In genomic region chr5:1783214-1783551, GRCh38 we compare ENCODE assay signal across 10 cellular contexts. TPM values are rescaled to one million over a fixed set of nuclear protein-coding genes. Genes with fewer than 3 reads are reported as not detected.
DNase-seq lines count a peak whose midpoint lies in the region; ATAC-seq and TF ChIP-seq lines count a peak whose summit lies in the region.
"Had no signal": no experiment of that assay in that cellular context is flagged by ENCODE, and none has a peak within 500 bp of the region (broad histone marks: within the 10 kb centered on the region; RNA-seq: fewer than 3 reads in every experiment).

No MANE protein-coding gene starts in this region.

- peaks cover 5% of the 10 kb centered on the region for H3K4me1 Mint-ChIP-seq in activated T-cell treated with anti-CD3 and anti-CD28 coated beads, Interleukin-2, amount 50 U/mL, for 4 hours (ENCODE audit: low read depth)
- peaks cover 18 to 21% of the 10 kb centered on the region in 2 donors for H3K4me1 Mint-ChIP-seq in stimulated activated naive B cell treated with anti-CD40 and anti-IgM and Interleukin-4, amounts not matched to agents 10 μg/mL and 1 μg/mL and 100 μg/mL, for 72 hours

- intact Hi-C loops in PC-3 (cut with micrococcal nuclease), result no loop called here

- no TSS peak for BruUV-seq in PC-3 (replicated peaks; lab: Mats Ljungman, UMichigan)

- H3F3A ChIP-seq in PC-3 (ENCODE audit: low read length, unreplicated experiment), result no peaks in the 10 kb centered on the region

- H3K27ac ChIP-seq in PC-3 (ENCODE audit: low read length), result no peak overlapping the region

- no peaks in the 10 kb centered on the region for H3K27me3 Mint-ChIP-seq in activated T-cell treated with anti-CD3 and anti-CD28 coated beads, Interleukin-2, amount 50 U/mL, for 4 hours (ENCODE audit: low read depth)
- peaks cover 33 to 39% of the 10 kb centered on the region in 2 donors for H3K27me3 Mint-ChIP-seq in stimulated activated naive B cell treated with anti-CD40 and anti-IgM and Interleukin-4, amounts not matched to agents 10 μg/mL and 1 μg/mL and 100 μg/mL, for 72 hours

- no peaks in the 10 kb centered on the region for H3K36me3 Mint-ChIP-seq in activated T-cell treated with anti-CD3 and anti-CD28 coated beads, Interleukin-2, amount 50 U/mL, for 4 hours (ENCODE audit: insufficient read depth)
- H3K36me3 Mint-ChIP-seq in stimulated activated naive B cell treated with anti-CD40 and anti-IgM and Interleukin-4, amounts not matched to agents 10 μg/mL and 1 μg/mL and 100 μg/mL, for 72 hours, result no peaks in the 10 kb centered on the region

- H3K36me3 ChIP-seq in PC-3 (ENCODE audit: low read depth, low read length), result no peaks in the 10 kb centered on the region

- H3K27me3 ChIP-seq in PC-3 (ENCODE audit: low read length), result no peaks in the 10 kb centered on the region

- H3K4me3 Mint-ChIP-seq in activated T-cell treated with anti-CD3 and anti-CD28 coated beads, Interleukin-2, amount 50 U/mL, for 4 hours, result no peak overlapping the region
- peak overlapping the region in 1 of 2 donors; percentile 32 for H3K4me3 Mint-ChIP-seq in stimulated activated naive B cell treated with anti-CD40 and anti-IgM and Interleukin-4, amounts not matched to agents 10 μg/mL and 1 μg/mL and 100 μg/mL, for 72 hours
- H3K4me3 Mint-ChIP-seq: effector memory CD8-positive, alpha-beta T cell had no signal

- CTCF ChIA-PET in PC-3 (lab: Charles Lee), result no interaction called here

- no peak for TF ChIP-seq CTCF in PC-3 (conservative IDR thresholded peaks at IDR 0.05; ENCODE audit: low read depth, low read length)

- H3K4me3 ChIP-seq in PC-3 (ENCODE audit: low read length), result no peak overlapping the region

- DNase-seq in activated T-cell treated with anti-CD3 and anti-CD28 coated beads, Interleukin-2, amount 50 U/mL, for 4 hours, result no peak
- DNase-seq in activated T-cell treated with anti-CD3 and anti-CD28 coated beads, Interleukin-2, amount 50 U/mL, for 1 hour, result no peak
- DNase-seq in NCI-H2171 (lab: John Stamatoyannopoulos, UW), result peak; percentile 37
- peak; percentile 46 for DNase-seq in stimulated activated naive B cell treated with anti-CD40 and anti-IgM and Interleukin-4, amounts not matched to agents 10 μg/mL and 1 μg/mL and 100 μg/mL, for 72 hours
- no peak for DNase-seq in PC-3
- DNase-seq in H4 (ENCODE audit: low spot score), result no peak
- no peak for DNase-seq in AML-193 (lab: John Stamatoyannopoulos, UW)
- DNase-seq: effector memory CD8-positive, alpha-beta T cell; IMR-90 had no signal

- peak overlapping the region; percentile 56 for H3K27ac Mint-ChIP-seq in stimulated activated naive B cell treated with anti-CD40 and anti-IgM and Interleukin-4, amounts not matched to agents 10 μg/mL and 1 μg/mL and 100 μg/mL, for 72 hours
- H3K27ac Mint-ChIP-seq: effector memory CD8-positive, alpha-beta T cell had no signal

- H2AFZ ChIP-seq in PC-3 (ENCODE audit: low read length), result no peak overlapping the region

- no peak overlapping the region for H3K4me2 ChIP-seq in PC-3 (ENCODE audit: low read length)

- no peaks in the 10 kb centered on the region for H3K9me3 ChIP-seq in PC-3 (ENCODE audit: low read length)

- no peaks in the 10 kb centered on the region for H4K20me1 ChIP-seq in PC-3 (ENCODE audit: low read length)

- peak; percentile 21 to 69 for ATAC-seq in activated T-cell treated with anti-CD3 and anti-CD28 coated beads, Interleukin-2, amount 50 U/mL, for 4 hours
- ATAC-seq in HG02840 (IDR thresholded peaks at IDR 0.05; ENCODE audit: low FRiP score, unreplicated experiment), result peak; percentile 58
- ATAC-seq in stimulated activated naive B cell treated with anti-CD40 and anti-IgM and Interleukin-4, amounts not matched to agents 10 μg/mL and 1 μg/mL and 100 μg/mL, for 72 hours (replicated peaks), result peak; percentile 81 to 93
- no peak for ATAC-seq in PC-3
- ATAC-seq: effector memory CD8-positive, alpha-beta T cell had no signal

- no peaks in the 10 kb centered on the region for H3K9me2 ChIP-seq in PC-3 (replicated peaks; ENCODE audit: low read length)

- POLR2A ChIA-PET in PC-3 (lab: Charles Lee; ENCODE audit: unreplicated experiment), result no interaction called here

- H3K9ac ChIP-seq in PC-3 (ENCODE audit: low read length), result no peak overlapping the region

- H3K4me1 ChIP-seq in PC-3 (ENCODE audit: insufficient read depth, low read length), result no peaks in the 10 kb centered on the region

- no peaks in the 10 kb centered on the region for H3K9me3 Mint-ChIP-seq in activated T-cell treated with anti-CD3 and anti-CD28 coated beads, Interleukin-2, amount 50 U/mL, for 4 hours
- no peaks in the 10 kb centered on the region for H3K9me3 Mint-ChIP-seq in stimulated activated naive B cell treated with anti-CD40 and anti-IgM and Interleukin-4, amounts not matched to agents 10 μg/mL and 1 μg/mL and 100 μg/mL, for 72 hours
- H3K9me3 Mint-ChIP-seq: effector memory CD8-positive, alpha-beta T cell had no signal

- no peaks in the 10 kb centered on the region for H3K79me2 ChIP-seq in PC-3 (ENCODE audit: low read length)

RNA-seq across cellular contexts. Expression of gene MRPL36, which starts 16.5 kb away (rescaled TPM):
- total RNA-seq in activated T-cell treated with anti-CD3 and anti-CD28 coated beads, Interleukin-2, amount 50 U/mL, for 4 hours, result 10 to 100 TPM; 72.8 to 85.9 (median 77.8) TPM
- 91.9 and 116 TPM in 2 replicates for total RNA-seq in PC-3 (2014; rRNA removed)
- total RNA-seq in H4 (2014; rRNA removed; shearing (Covaris generic)), result 95.5 and 109 TPM in 2 replicates

RNA-seq across cellular contexts. Expression of gene NDUFS6, which starts 18.0 kb away (rescaled TPM):
- total RNA-seq in activated T-cell treated with anti-CD3 and anti-CD28 coated beads, Interleukin-2, amount 50 U/mL, for 4 hours, result 10 to 100 TPM; 55.6 to 64.9 (median 61.4) TPM
- total RNA-seq in PC-3 (2014; rRNA removed), result 104 and 144 TPM in 2 replicates
- total RNA-seq in H4 (2014; rRNA removed; shearing (Covaris generic)), result 85.8 and 88.0 TPM in 2 replicates

Comparison
In these comparisons a context has a peak if more than half of its experiments do, and no peak if none do; other contexts are left out.
1. DNase-seq: peak in NCI-H2171 (single experiment) and stimulated activated naive B cell treated with anti-CD40 and anti-IgM and Interleukin-4, amounts not matched to agents 10 μg/mL and 1 μg/mL and 100 μg/mL, for 72 hours (single experiment); none in activated T-cell treated with anti-CD3 and anti-CD28 coated beads, Interleukin-2, amount 50 U/mL, for 4 hours (single experiment), activated T-cell treated with anti-CD3 and anti-CD28 coated beads, Interleukin-2, amount 50 U/mL, for 1 hour (single experiment), PC-3 (single experiment), H4 (single experiment) and AML-193 (0 of 2).